14 cellular contexts compared by ENCODE assay signal in the genomic region with DNA sequence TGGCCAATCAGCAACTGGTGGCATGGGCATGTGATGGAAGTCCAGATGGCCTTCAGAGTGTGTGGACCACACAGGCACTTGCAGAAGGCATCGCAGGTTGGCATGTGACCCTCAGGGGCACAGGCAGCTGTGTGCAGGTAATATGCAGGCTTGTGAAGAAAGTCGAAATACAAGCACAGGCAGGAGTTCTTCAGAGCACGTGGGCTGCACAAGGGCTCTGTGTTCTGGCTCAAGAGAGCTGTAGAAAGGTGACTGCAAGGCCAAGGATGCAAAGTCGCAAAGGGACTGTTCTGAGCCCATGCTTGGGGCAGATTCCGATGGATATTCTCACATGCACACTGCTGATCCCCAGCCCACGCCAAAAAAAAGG. TPM values are rescaled to one million over a fixed set of nuclear protein-coding genes. Genes with fewer than 3 reads are reported as not detected.
A peak's percentile ranks its signal among the peaks of the same experiment; 100 is the strongest.
DNase-seq lines count a peak whose midpoint lies in the region; ATAC-seq and TF ChIP-seq lines count a peak whose summit lies in the region.
"Had no signal": no experiment of that assay in that cellular context is flagged by ENCODE, and none has a peak within 500 bp of the region (broad histone marks: within the 10 kb centered on the region; RNA-seq: fewer than 3 reads in every experiment).

No MANE protein-coding gene starts in this region.

- H3K27ac Mint-ChIP-seq in osteocyte (ENCODE audit: unreplicated experiment): peak overlapping the region; percentile 5

- H3K4me3 ChIP-seq in SK-N-SH (ENCODE audit: low read depth in 2 of 2, low read length in 1 of 2): no peak overlapping the region

- no peaks in the 10 kb centered on the region for H3K9me2 ChIP-seq in SK-N-SH

- no peak overlapping the region for H2AFZ ChIP-seq in SK-N-SH (ENCODE audit: low read depth)

- peak; percentile 6; the same call in 1 of the 3 replicates for ATAC-seq in SK-N-SH treated with all-trans-retinoic acid at 6 μM for 48 hours
- ATAC-seq in HG03280 (IDR thresholded peaks at IDR 0.05; ENCODE audit: unreplicated experiment): peak; percentile 8
- ATAC-seq in foreskin keratinocyte: no peak

- POLR2A ChIA-PET in SK-N-SH (lab: Yijun Ruan, JAX): interaction anchor here (0.6 kb wide), 2 partner anchors 8 to 366 kb away, joined by 3 to 4 read pairs; no protein-coding TSS in a partner anchor

- H3K4me1 ChIP-seq in SK-N-SH (ENCODE audit: control insufficient read depth in 1 of 2, insufficient read depth in 2 of 2, low read depth in 1 of 2, low read length in 1 of 2): peaks cover 0 to 15% of the 10 kb centered on the region in 2 experiments; a peak in 2 of 4 replicates
- peaks cover 16% of the 10 kb centered on the region for H3K4me1 ChIP-seq in foreskin keratinocyte

- no peak overlapping the region for H3K4me2 ChIP-seq in SK-N-SH

- CTCF ChIA-PET in SK-N-SH (lab: Yijun Ruan, JAX): interaction anchor here (0.7 to 10.9 kb wide), 31 partner anchors 9 to 351 kb away, joined by 3 to 223 read pairs (median 4); no protein-coding TSS in a partner anchor

- DNase-seq in SK-N-SH: no peak
- peak; percentile 63 for DNase-seq in osteocyte (ENCODE audit: extremely low spot score, unreplicated experiment)
- no peak for DNase-seq in superior temporal gyrus (ENCODE audit: extremely low spot score)
- no peak for DNase-seq in Ammon's horn (ENCODE audit: low spot score)
- no peak for DNase-seq in foreskin keratinocyte
- DNase-seq: NCI-H446 had no signal

- H3K36me3 ChIP-seq in SK-N-SH (replicated peaks in 1 of 2; ENCODE audit: control insufficient read depth in 1 of 2, insufficient read depth in 2 of 2, low read length in 1 of 2): no peaks in the 10 kb centered on the region
- H3K36me3 ChIP-seq: Peyer's patch had no signal

- H3K9me3 ChIP-seq in SK-N-SH: 0 out of 2 replicates have a peak, but pooled peaks cover 8% of the 10 kb centered on the region
- H3K9me3 ChIP-seq: Peyer's patch had no signal

- H3K9ac ChIP-seq in SK-N-SH: no peak overlapping the region

- no peaks in the 10 kb centered on the region for H3K27me3 ChIP-seq in SK-N-SH (ENCODE audit: insufficient read depth)
- no peaks in the 10 kb centered on the region for H3K27me3 ChIP-seq in foreskin keratinocyte
- H3K27me3 ChIP-seq: Peyer's patch had no signal

- TF ChIP-seq RAD21 in SK-N-SH (IDR thresholded peaks at IDR 0.05; ENCODE audit: low read length): no peak

- H3K9me3 Mint-ChIP-seq in osteocyte (ENCODE audit: unreplicated experiment): peaks cover 12% of the 10 kb centered on the region

- no peaks in the 10 kb centered on the region for H3K79me2 ChIP-seq in SK-N-SH (ENCODE audit: insufficient read depth)

- H4K20me1 ChIP-seq in SK-N-SH (ENCODE audit: insufficient read depth): no peaks in the 10 kb centered on the region

- WGBS in SK-N-SH (ENCODE audit: low lambda C conversion rate): 60% methylated on average over 5 of the region's 6 CpGs

- TF ChIP-seq CTCF in SK-N-SH (IDR thresholded peaks at IDR 0.05): no peak
- TF ChIP-seq CTCF in VCaP (conservative IDR thresholded peaks at IDR 0.05): no peak
- no peak for TF ChIP-seq CTCF in osteocyte (IDR thresholded peaks at IDR 0.05)
- no peak for TF ChIP-seq CTCF in foreskin keratinocyte (conservative IDR thresholded peaks at IDR 0.05)

- peaks cover 4% of the 10 kb centered on the region for H3F3A ChIP-seq in SK-N-SH (replicated peaks; ENCODE audit: insufficient read depth)

- H3K4me3 Mint-ChIP-seq in osteocyte (ENCODE audit: unreplicated experiment): no peak overlapping the region

- no peak for TF ChIP-seq EP300 in SK-N-SH (IDR thresholded peaks at IDR 0.05; ENCODE audit: borderline replicate concordance in 1 of 2, low read depth in 1 of 2, low read length in 1 of 2)

- peaks cover 28% of the 10 kb centered on the region for H3K4me1 Mint-ChIP-seq in osteocyte (ENCODE audit: unreplicated experiment)

- no peaks in the 10 kb centered on the region for H3K27me3 Mint-ChIP-seq in osteocyte (ENCODE audit: unreplicated experiment)

- H3K36me3 Mint-ChIP-seq in osteocyte (ENCODE audit: unreplicated experiment): peaks cover 7% of the 10 kb centered on the region

- no peak overlapping the region; a peak in 1 of 4 replicates for H3K27ac ChIP-seq in SK-N-SH (ENCODE audit: low read depth in 2 of 2, low read length in 1 of 2)
- peak overlapping the region; percentile 66 for H3K27ac ChIP-seq in VCaP
- no peak overlapping the region for H3K27ac ChIP-seq in foreskin keratinocyte

TF ChIP-seq in SK-N-SH treated with all-trans-retinoic acid at 6 μM for 48 hours, 23 proteins besides CTCF, POLR2A, EP300 and RAD21 (continues in another document):
- TF ChIP-seq PPARA (CRISPR knock-in tag; IDR thresholded peaks at IDR 0.05; ENCODE audit: borderline replicate concordance) (no peak), GLIS3 (CRISPR knock-in tag; IDR thresholded peaks at IDR 0.05) (no peak), ARNTL (CRISPR knock-in tag; IDR thresholded peaks at IDR 0.05; ENCODE audit: borderline replicate concordance, low read depth) (no peak), ZNF70 (CRISPR knock-in tag; IDR thresholded peaks at IDR 0.05) (no peak), TOX (CRISPR knock-in tag; IDR thresholded peaks at IDR 0.05; ENCODE audit: borderline replicate concordance) (no peak), ZFP30 (CRISPR knock-in tag; IDR thresholded peaks at IDR 0.05) (no peak), ZC3H10 (CRISPR knock-in tag; IDR thresholded peaks at IDR 0.05) (no peak), ZNF8 (CRISPR knock-in tag; IDR thresholded peaks at IDR 0.05) (no peak)
- TF ChIP-seq, protein P1, sequence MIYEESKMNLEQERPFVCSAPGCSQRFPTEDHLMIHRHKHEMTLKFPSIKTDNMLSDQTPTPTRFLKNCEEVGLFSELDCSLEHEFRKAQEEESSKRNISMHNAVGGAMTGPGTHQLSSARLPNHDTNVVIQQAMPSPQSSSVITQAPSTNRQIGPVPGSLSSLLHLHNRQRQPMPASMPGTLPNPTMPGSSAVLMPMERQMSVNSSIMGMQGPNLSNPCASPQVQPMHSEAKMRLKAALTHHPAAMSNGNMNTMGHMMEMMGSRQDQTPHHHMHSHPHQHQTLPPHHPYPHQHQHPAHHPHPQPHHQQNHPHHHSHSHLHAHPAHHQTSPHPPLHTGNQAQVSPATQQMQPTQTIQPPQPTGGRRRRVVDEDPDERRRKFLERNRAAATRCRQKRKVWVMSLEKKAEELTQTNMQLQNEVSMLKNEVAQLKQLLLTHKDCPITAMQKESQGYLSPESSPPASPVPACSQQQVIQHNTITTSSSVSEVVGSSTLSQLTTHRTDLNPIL (CRISPR knock-in tag; IDR thresholded peaks at IDR 0.05; ENCODE audit: low read depth): no peak

TF ChIP-seq in SK-N-SH, 30 proteins besides CTCF, POLR2A, EP300 and RAD21:
- TF ChIP-seq FOXM1 (IDR thresholded peaks at IDR 0.05; ENCODE audit: low read depth): no peak

RNA-seq across cellular contexts. Expression of a gene that starts 8.3 kb away (rescaled TPM):
- 0.13 and 0.23 TPM in 2 replicates for polyA plus RNA-seq in SK-N-SH (2012; rRNA removed)
- polyA plus RNA-seq in SK-N-SH (2012; cell fraction: cytosol; rRNA removed): 0.24 and 0.27 TPM in 2 replicates
- polyA plus RNA-seq in SK-N-SH (2012; cell fraction: nucleus; rRNA removed): 0.15 and 0.26 TPM in 2 replicates
- total RNA-seq in osteocyte: 1.2 and 1.5 TPM in 2 replicates
- 0.68 and 1.4 TPM in 2 replicates for total RNA-seq in foreskin keratinocyte
- 0.34 and 0.62 TPM in 2 replicates for polyA plus RNA-seq in foreskin keratinocyte
- total RNA-seq: T-helper 2 cell treated with Interferon-gamma antibody and Interleukin-4, amounts not matched to agents 100 ng/mL and 5 ng/mL, for 36 hours had no signal

RNA-seq across cellular contexts. Expression of a gene that starts 54.5 kb away (rescaled TPM):
- polyA plus RNA-seq in SK-N-SH (2012; rRNA removed): not detected in 2 replicates
- not detected in 2 replicates for polyA plus RNA-seq in SK-N-SH (2012; cell fraction: cytosol; rRNA removed)
- not detected in 2 replicates for polyA plus RNA-seq in SK-N-SH (2012; cell fraction: nucleus; rRNA removed)
- not detected in 2 replicates for total RNA-seq in osteocyte
- not detected in 2 replicates for total RNA-seq in foreskin keratinocyte
- not detected in 2 replicates for polyA plus RNA-seq in foreskin keratinocyte
- total RNA-seq: left lobe of liver; Peyer's patch; sciatic nerve; T-helper 2 cell treated with Interferon-gamma antibody and Interleukin-4, amounts not matched to agents 100 ng/mL and 5 ng/mL, for 36 hours had no signal
- polyA plus RNA-seq: esophagus had no signal
